In the genomic region with DNA sequence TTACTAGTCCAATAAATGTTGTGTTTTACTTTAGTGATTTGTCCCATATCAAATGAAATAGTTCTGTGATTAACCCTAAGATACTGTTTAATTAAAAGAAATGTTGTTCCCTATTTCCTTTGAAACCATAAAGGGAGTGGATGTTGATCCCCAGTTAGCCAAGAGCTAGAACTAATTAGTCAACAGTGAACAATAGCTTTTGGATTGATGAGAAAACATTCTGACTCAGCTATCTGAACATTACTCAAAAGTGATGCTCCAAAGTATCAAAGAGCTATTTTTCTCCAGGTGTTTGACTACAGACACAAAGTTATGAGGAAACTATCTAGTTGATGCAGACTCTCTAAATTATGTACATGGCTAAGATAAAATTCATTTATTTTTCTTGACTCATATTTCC, we compare ENCODE assay signal across 30 cellular contexts.
"Had no signal": no experiment of that assay in that cellular context is flagged by ENCODE, and none has a peak within 500 bp of the region (broad histone marks: within the 10 kb centered on the region; RNA-seq: fewer than 3 reads in every experiment).

No MANE protein-coding gene starts in this region.

- H3K9me3 Mint-ChIP-seq: immature natural killer cell; mesothelial cell of epicardium; naive B cell; natural killer cell; nephron progenitor cell; neural progenitor cell; stimulated activated memory B cell treated with anti-CD40 and anti-IgM and Interleukin-4, amounts not matched to agents 10 μg/mL and 1 μg/mL and 100 μg/mL, for 72 hours; stimulated activated naive CD8-positive, alpha-beta T cell treated with anti-CD3 and anti-CD28 coated beads, Interleukin-15, amount 100 ng/mL, for 72 hours; type B pancreatic cell had no signal

- FAIRE-seq: islet of Langerhans, kidney had no signal

- H3K27me3 Mint-ChIP-seq: progenitor cell of endocrine pancreas; stimulated activated naive CD8-positive, alpha-beta T cell treated with anti-CD3 and anti-CD28 coated beads, Interleukin-15, amount 100 ng/mL, for 72 hours; type B pancreatic cell had no signal

- ATAC-seq: left colon; left lung; lower lobe of right lung; natural killer cell; right lobe of liver; stimulated activated memory B cell treated with anti-CD40 and anti-IgM and Interleukin-4, amounts not matched to agents 10 μg/mL and 1 μg/mL and 100 μg/mL, for 72 hours; stimulated activated naive CD8-positive, alpha-beta T cell treated with anti-CD3 and anti-CD28 coated beads, Interleukin-15, amount 100 ng/mL, for 72 hours had no signal

- H3K27ac Mint-ChIP-seq: immature natural killer cell; mesothelial cell of epicardium; naive B cell; natural killer cell; nephron progenitor cell; neural progenitor cell; progenitor cell of endocrine pancreas; stimulated activated memory B cell treated with anti-CD40 and anti-IgM and Interleukin-4, amounts not matched to agents 10 μg/mL and 1 μg/mL and 100 μg/mL, for 72 hours; stimulated activated naive CD8-positive, alpha-beta T cell treated with anti-CD3 and anti-CD28 coated beads, Interleukin-15, amount 100 ng/mL, for 72 hours; type B pancreatic cell had no signal

- H3K36me3 ChIP-seq: left lung, lower lobe of right lung, neural progenitor cell, neutrophil, ovary, right atrium auricular region, right lobe of liver, tibial nerve, uterus had no signal

- H3K36me3 Mint-ChIP-seq: immature natural killer cell; mesothelial cell of epicardium; naive B cell; natural killer cell; neural progenitor cell; stimulated activated memory B cell treated with anti-CD40 and anti-IgM and Interleukin-4, amounts not matched to agents 10 μg/mL and 1 μg/mL and 100 μg/mL, for 72 hours; type B pancreatic cell had no signal

- H3K4me1 ChIP-seq: left lung, lower lobe of right lung, right atrium auricular region, right lobe of liver, tibial nerve, uterus had no signal

- H3K4me3 ChIP-seq: left lung, lower lobe of right lung, neural progenitor cell, ovary, right atrium auricular region, right lobe of liver, smooth muscle cell, tibial nerve, uterus had no signal

- H3K4me1 Mint-ChIP-seq: immature natural killer cell; naive B cell; natural killer cell; nephron progenitor cell; neural progenitor cell; stimulated activated memory B cell treated with anti-CD40 and anti-IgM and Interleukin-4, amounts not matched to agents 10 μg/mL and 1 μg/mL and 100 μg/mL, for 72 hours; stimulated activated naive CD8-positive, alpha-beta T cell treated with anti-CD3 and anti-CD28 coated beads, Interleukin-15, amount 100 ng/mL, for 72 hours had no signal

- H3K4me2 ChIP-seq: neural progenitor cell, smooth muscle cell had no signal

- DNase-seq: hypothalamus; immature natural killer cell; kidney; left colon; left lung; lower lobe of right lung; mesendoderm; naive B cell; natural killer cell; nephron progenitor cell; ovary; right lobe of liver; stimulated activated CD4-positive, alpha-beta T cell treated with anti-CD3 and anti-CD28 coated beads, Interleukin-1b, Interleukin-23, amount 100 ng/mL, for 48 hours; stimulated activated CD4-positive, alpha-beta T cell treated with anti-CD3 and anti-CD28 coated beads, Interleukin-2, amount 100 ng/mL, for 48 hours; stimulated activated CD4-positive, alpha-beta T cell treated with anti-CD3 and anti-CD28 coated beads, Interleukin-4, amount 100 ng/mL, for 4 hours; stimulated activated CD8-positive, alpha-beta memory T cell treated with anti-CD3 and anti-CD28 coated beads, Interleukin-4, amount 100 ng/mL, for 48 hours; stimulated activated naive CD4-positive, alpha-beta T cell treated with Interleukin-2 at 50 U/mL for 16 hours; stimulated activated naive CD8-positive, alpha-beta T cell treated with anti-CD3 and anti-CD28 coated beads, Interleukin-15, amount 100 ng/mL, for 72 hours; substantia nigra; uterus had no signal

- H3K4me3 Mint-ChIP-seq: immature natural killer cell; mesothelial cell of epicardium; naive B cell; natural killer cell; nephron progenitor cell; neural progenitor cell; stimulated activated memory B cell treated with anti-CD40 and anti-IgM and Interleukin-4, amounts not matched to agents 10 μg/mL and 1 μg/mL and 100 μg/mL, for 72 hours; stimulated activated naive CD8-positive, alpha-beta T cell treated with anti-CD3 and anti-CD28 coated beads, Interleukin-15, amount 100 ng/mL, for 72 hours; type B pancreatic cell had no signal

- H2AFZ ChIP-seq: neural progenitor cell had no signal

- H3K27ac ChIP-seq: left lung, lower lobe of right lung, neural progenitor cell, neutrophil, ovary, right atrium auricular region, right lobe of liver, tibial nerve, uterus had no signal

- H3K9ac ChIP-seq: neural progenitor cell had no signal

- H3K27me3 ChIP-seq: left lung, neural progenitor cell, neutrophil, ovary, right atrium auricular region, right lobe of liver, tibial nerve, uterus had no signal

- H3K9me3 ChIP-seq: left lung, lower lobe of right lung, neutrophil, ovary, right atrium auricular region, right lobe of liver, tibial nerve, uterus had no signal
